In the genomic region with DNA sequence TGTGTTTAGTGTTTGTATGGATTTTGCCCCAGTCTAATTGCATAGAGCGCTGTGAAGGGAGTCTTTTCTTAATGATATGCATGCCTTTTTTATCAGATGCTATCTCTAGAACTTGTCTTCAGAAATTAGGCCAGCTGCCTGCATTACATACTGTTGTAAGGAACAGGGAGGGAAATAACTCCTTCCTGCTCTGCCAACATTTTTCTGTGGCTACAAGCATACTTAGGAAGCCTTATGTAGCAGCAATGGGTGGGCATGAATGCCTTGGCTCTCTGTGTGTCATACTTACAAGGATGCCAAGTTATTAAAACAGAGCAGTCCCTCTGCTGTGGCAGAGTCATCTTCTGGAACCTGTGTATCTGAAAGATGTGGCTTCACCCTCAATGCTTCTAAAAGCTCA, we compare ENCODE assay signal across 10 cellular contexts. TPM values are rescaled to one million over a fixed set of nuclear protein-coding genes. Genes with fewer than 3 reads are reported as not detected.
"Had no signal": no experiment of that assay in that cellular context is flagged by ENCODE, and none has a peak within 500 bp of the region (broad histone marks: within the 10 kb centered on the region; RNA-seq: fewer than 3 reads in every experiment).

No MANE protein-coding gene starts in this region.

- H3K9me3 ChIP-seq: right atrium auricular region, tibial artery, uterus had no signal

- DNase-seq: activated CD4-positive, alpha-beta T cell treated with anti-CD3 and anti-CD28 coated beads, Interleukin-2, amount 50 U/mL, for 1 hour; activated naive CD4-positive, alpha-beta T cell treated with anti-CD3 and anti-CD28 coated beads, Interleukin-2, amount 50 U/mL, for 16 hours; amniotic stem cell; effector CD4-positive, alpha-beta T cell; T-helper 17 cell; tibial artery; uterus had no signal

- H3K4me1 ChIP-seq: uterus had no signal

- H3K27me3 ChIP-seq: right atrium auricular region, tibial artery, uterus had no signal

- H3K36me3 ChIP-seq: right atrium auricular region, tibial artery, uterus had no signal

- H3K27ac ChIP-seq: right atrium auricular region, uterus had no signal

- H3K4me3 ChIP-seq: right atrium auricular region, tibial artery, uterus had no signal

RNA-seq across cellular contexts. Expression of gene COL21A1, which starts 8.0 kb away (rescaled TPM):
- total RNA-seq: activated CD8-positive, alpha-beta memory T cell treated with anti-CD3 and anti-CD28 coated beads for 36 hours; kidney epithelial cell; T-helper 17 cell had no signal
